ENCODE assay signal across 13 cellular contexts in the genomic region with DNA sequence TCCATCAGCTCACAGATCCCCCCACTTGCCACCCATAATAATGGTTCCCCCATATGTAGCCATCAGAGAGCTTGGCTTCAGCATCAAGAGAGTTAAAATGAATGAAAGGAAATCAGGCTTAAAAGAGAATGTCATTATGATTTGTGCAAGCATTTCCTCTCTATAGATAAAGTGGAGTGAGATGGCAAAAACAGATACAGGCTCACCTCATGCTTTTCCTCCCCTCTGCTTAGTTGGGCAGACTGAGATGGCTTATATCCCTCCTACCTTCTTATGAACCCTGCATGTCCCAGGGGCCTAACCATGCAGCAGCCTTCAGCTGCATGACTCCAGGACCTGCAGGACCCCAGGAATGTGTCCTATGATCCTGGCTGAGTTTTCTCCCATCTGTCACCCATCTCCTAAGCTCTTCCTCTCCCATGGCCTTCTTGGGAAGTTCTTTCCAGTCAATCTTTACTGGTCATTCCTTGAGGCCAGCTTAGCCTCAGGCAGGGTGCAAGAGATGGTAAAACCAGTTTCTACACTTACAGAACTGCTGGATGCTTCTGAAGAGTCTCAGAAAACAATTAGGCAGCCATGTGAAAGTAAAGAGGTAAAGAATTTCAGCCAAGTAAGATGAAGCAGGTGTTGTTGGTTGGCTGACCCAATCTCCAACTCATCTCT.
DNase-seq lines count a peak whose midpoint lies in the region; ATAC-seq lines count a peak whose summit lies in the region.
"Had no signal": no experiment of that assay in that cellular context is flagged by ENCODE, and none has a peak within 500 bp of the region (broad histone marks: within the 10 kb centered on the region; RNA-seq: fewer than 3 reads in every experiment).

No MANE protein-coding gene starts in this region.

- no peaks in the 10 kb centered on the region for H3K27me3 Mint-ChIP-seq in activated naive CD4-positive, alpha-beta T cell treated with anti-CD3 and anti-CD28 coated beads for 36 hours (ENCODE audit: low read depth)
- peaks cover 2% of the 10 kb centered on the region for H3K27me3 Mint-ChIP-seq in IgD-negative memory B cell
- no peaks in the 10 kb centered on the region for H3K27me3 Mint-ChIP-seq in T-helper 2 cell treated with Interferon-gamma antibody and Interleukin-4, amounts not matched to agents 5 μg/mL and 100 μg/mL, for 36 hours (ENCODE audit: low read depth)

- H3K4me3 Mint-ChIP-seq in activated naive CD4-positive, alpha-beta T cell treated with anti-CD3 and anti-CD28 coated beads for 36 hours: no peak overlapping the region
- peak overlapping the region in 3 of 4 donors; percentile 4 to 67 (median 37) for H3K4me3 Mint-ChIP-seq in IgD-negative memory B cell
- peak overlapping the region; percentile 58 for H3K4me3 Mint-ChIP-seq in T-helper 2 cell treated with Interferon-gamma antibody and Interleukin-4, amounts not matched to agents 5 μg/mL and 100 μg/mL, for 36 hours

- CTCF ChIA-PET in activated naive CD4-positive, alpha-beta T cell treated with anti-CD3 and anti-CD28 coated beads for 36 hours (lab: Charles Lee): interaction anchor here (1.0 to 1.4 kb wide), 3 partner anchors 10 to 136 kb away, joined by 3 to 6 read pairs (median 3); no protein-coding TSS in a partner anchor

- H3K4me1 Mint-ChIP-seq in activated naive CD4-positive, alpha-beta T cell treated with anti-CD3 and anti-CD28 coated beads for 36 hours (ENCODE audit: low read depth): peaks cover 41% of the 10 kb centered on the region
- H3K4me1 Mint-ChIP-seq in IgD-negative memory B cell: peaks cover 48 to 53% (median 49%) of the 10 kb centered on the region in 3 donors
- peaks cover 48% of the 10 kb centered on the region for H3K4me1 Mint-ChIP-seq in T-helper 2 cell treated with Interferon-gamma antibody and Interleukin-4, amounts not matched to agents 5 μg/mL and 100 μg/mL, for 36 hours (ENCODE audit: low read depth)

- peak overlapping the region; percentile 46 for H3K27ac Mint-ChIP-seq in activated naive CD4-positive, alpha-beta T cell treated with anti-CD3 and anti-CD28 coated beads for 36 hours
- H3K27ac Mint-ChIP-seq in IgD-negative memory B cell: peak overlapping the region; percentile 14 to 84 (median 58)
- peak overlapping the region; percentile 77 for H3K27ac Mint-ChIP-seq in T-helper 2 cell treated with Interferon-gamma antibody and Interleukin-4, amounts not matched to agents 5 μg/mL and 100 μg/mL, for 36 hours

- H3K36me3 Mint-ChIP-seq in activated naive CD4-positive, alpha-beta T cell treated with anti-CD3 and anti-CD28 coated beads for 36 hours (ENCODE audit: low read depth): no peaks in the 10 kb centered on the region
- H3K36me3 Mint-ChIP-seq in IgD-negative memory B cell: no peaks in the 10 kb centered on the region
- H3K36me3 Mint-ChIP-seq in T-helper 2 cell treated with Interferon-gamma antibody and Interleukin-4, amounts not matched to agents 5 μg/mL and 100 μg/mL, for 36 hours (ENCODE audit: low read depth): peaks cover 2% of the 10 kb centered on the region

- no peaks in the 10 kb centered on the region for H3K9me3 Mint-ChIP-seq in activated naive CD4-positive, alpha-beta T cell treated with anti-CD3 and anti-CD28 coated beads for 36 hours
- no peaks in the 10 kb centered on the region for H3K9me3 Mint-ChIP-seq in IgD-negative memory B cell
- H3K9me3 Mint-ChIP-seq in T-helper 2 cell treated with Interferon-gamma antibody and Interleukin-4, amounts not matched to agents 5 μg/mL and 100 μg/mL, for 36 hours: no peaks in the 10 kb centered on the region

- no peak for DNase-seq in activated naive CD4-positive, alpha-beta T cell treated with anti-CD3 and anti-CD28 coated beads for 36 hours
- DNase-seq in activated naive CD4-positive, alpha-beta T cell (lab: John Stamatoyannopoulos, UW): no peak
- no peak for DNase-seq in T-helper 2 cell treated with Interferon-gamma antibody and Interleukin-4, amounts not matched to agents 5 μg/mL and 100 μg/mL, for 36 hours (ENCODE audit: low spot score)
- DNase-seq in sciatic nerve (ENCODE audit: low spot score) (no peak), Right ventricle myocardium superior (no peak), NCI-H69 (lab: John Stamatoyannopoulos, UW) (no peak), NCI-H187 (lab: John Stamatoyannopoulos, UW) (no peak)
- DNase-seq: amniotic stem cell, DMS53, erythroblast, NCI-H1417, NCI-H510A had no signal

- ATAC-seq in sciatic nerve (peak; percentile 10), Right ventricle myocardium superior (ENCODE audit: poor library complexity) (no peak)

- intact Hi-C loops in activated naive CD4-positive, alpha-beta T cell treated with anti-CD3 and anti-CD28 coated beads for 36 hours (cut with micrococcal nuclease): no loop called here
- intact Hi-C loops in sciatic nerve (cut with DNase I) (no loop called here), Right ventricle myocardium superior (cut with DNase I) (no loop called here)
